ENCODE assay signal across 9 cellular contexts in the genomic region with DNA sequence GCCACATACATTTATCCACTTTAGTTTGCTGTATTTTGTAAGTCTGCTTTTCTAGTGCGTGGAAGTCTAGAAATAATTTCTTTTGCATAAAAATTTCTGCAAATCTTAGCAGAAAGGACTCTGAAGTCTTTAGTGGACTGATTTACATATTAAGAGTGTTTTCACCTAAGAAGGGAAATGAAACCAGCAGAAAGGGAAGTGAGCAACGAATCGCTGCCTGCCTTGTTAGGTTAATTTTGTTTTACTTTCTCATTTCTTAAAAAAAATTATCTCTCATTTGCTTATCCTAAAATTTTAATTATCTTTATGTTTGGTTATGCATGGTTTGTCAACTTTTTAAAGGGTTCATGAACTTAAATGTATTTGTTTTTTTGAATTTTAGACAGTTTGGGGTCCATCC. TPM values are rescaled to one million over a fixed set of nuclear protein-coding genes. Genes with fewer than 3 reads are reported as not detected.
DNase-seq lines count a peak whose midpoint lies in the region; ATAC-seq and TF ChIP-seq lines count a peak whose summit lies in the region.
"Had no signal": no experiment of that assay in that cellular context is flagged by ENCODE, and none has a peak within 500 bp of the region (broad histone marks: within the 10 kb centered on the region; RNA-seq: fewer than 3 reads in every experiment).

No MANE protein-coding gene starts in this region.

- H3K9me3 Mint-ChIP-seq in IgD-negative memory B cell: peaks cover 0 to 1% (median 0%) of the 10 kb centered on the region in 3 donors
- no peaks in the 10 kb centered on the region for H3K9me3 Mint-ChIP-seq in effector memory CD8-positive, alpha-beta T cell
- no peaks in the 10 kb centered on the region for H3K9me3 Mint-ChIP-seq in progenitor cell of endocrine pancreas (ENCODE audit: low read depth)

- peaks cover 10% of the 10 kb centered on the region for H3K36me3 Mint-ChIP-seq in IgD-negative memory B cell
- peaks cover 27% of the 10 kb centered on the region for H3K36me3 Mint-ChIP-seq in effector memory CD8-positive, alpha-beta T cell (ENCODE audit: insufficient read depth)
- peaks cover 8% of the 10 kb centered on the region for H3K36me3 Mint-ChIP-seq in progenitor cell of endocrine pancreas (ENCODE audit: insufficient read depth)

- peak; percentile 74 for ATAC-seq in GM18511 (IDR thresholded peaks at IDR 0.05; ENCODE audit: unreplicated experiment)
- ATAC-seq in GM21576 (IDR thresholded peaks at IDR 0.05; ENCODE audit: unreplicated experiment): peak; percentile 62
- ATAC-seq in effector memory CD8-positive, alpha-beta T cell (replicated peaks): peak; percentile 69

- H3K4me1 Mint-ChIP-seq in IgD-negative memory B cell (peaks cover 56 to 68% (median 62%) of the 10 kb centered on the region in 3 donors), progenitor cell of endocrine pancreas (ENCODE audit: low read depth) (peaks cover 2% of the 10 kb centered on the region)
- peaks cover 38 to 64% of the 10 kb centered on the region in 2 donors for H3K4me1 Mint-ChIP-seq in effector memory CD8-positive, alpha-beta T cell (ENCODE audit: low read depth in 2 of 2)

- no peak for DNase-seq in effector memory CD8-positive, alpha-beta T cell
- DNase-seq in AG08395 (ENCODE audit: low spot score) (no peak), putamen (ENCODE audit: low spot score) (no peak), progenitor cell of endocrine pancreas (ENCODE audit: low spot score, unreplicated experiment) (no peak), NCI-H2227 (lab: John Stamatoyannopoulos, UW; ENCODE audit: unreplicated experiment) (no peak)
- DNase-seq: NCI-H1417 treated with DMSO at 0.1 percent for 48 hours had no signal

- H3K27ac Mint-ChIP-seq in IgD-negative memory B cell (peak overlapping the region; percentile 81 to 96 (median 86)), progenitor cell of endocrine pancreas (no peak overlapping the region)
- H3K27ac Mint-ChIP-seq in effector memory CD8-positive, alpha-beta T cell: peak overlapping the region; percentile 93 to 98

- H3K4me3 Mint-ChIP-seq in IgD-negative memory B cell (peak overlapping the region; percentile 93 to 97 (median 96)), progenitor cell of endocrine pancreas (ENCODE audit: low read depth) (no peak overlapping the region)
- H3K4me3 Mint-ChIP-seq in effector memory CD8-positive, alpha-beta T cell: peak overlapping the region; percentile 81 to 98

- TF ChIP-seq CTCF in progenitor cell of endocrine pancreas (IDR thresholded peaks at IDR 0.05; ENCODE audit: unreplicated experiment): no peak

- H3K27me3 Mint-ChIP-seq in IgD-negative memory B cell (peaks cover 3% of the 10 kb centered on the region), progenitor cell of endocrine pancreas (no peaks in the 10 kb centered on the region)
- H3K27me3 Mint-ChIP-seq in effector memory CD8-positive, alpha-beta T cell: no peaks in the 10 kb centered on the region

RNA-seq across cellular contexts. Expression of gene GPR18, which starts 0.8 kb away (rescaled TPM):
- polyA plus RNA-seq in IgD-negative memory B cell: 58.6 TPM
- total RNA-seq in progenitor cell of endocrine pancreas: not detected in 2 replicates

RNA-seq across cellular contexts. Expression of gene GPR183, which starts 48.3 kb away (rescaled TPM):
- 494 TPM for polyA plus RNA-seq in IgD-negative memory B cell
- not detected in 2 replicates for total RNA-seq in progenitor cell of endocrine pancreas

RNA-seq across cellular contexts. Expression of gene UBAC2, which starts 58.3 kb away (rescaled TPM):
- 88.0 TPM for polyA plus RNA-seq in IgD-negative memory B cell
- 60.6 and 61.6 TPM in 2 replicates for total RNA-seq in progenitor cell of endocrine pancreas
